ENCODE assay signal across 1 cellular context in genomic region chr1:92886886-92887419, GRCh38.
TF ChIP-seq lines count a peak whose summit lies in the region.

No MANE protein-coding gene starts in this region.

TF ChIP-seq in HepG2, 621 proteins besides CTCF, POLR2A, EP300 and RAD21 (continued from another document and continues in another):
- TF ChIP-seq ZHX2 (IDR thresholded peaks at IDR 0.05; ENCODE audit: low read depth) (0 out of 2 replicates have a peak, but pooled peaks have one; percentile 22), ZHX2 (CRISPR knock-in tag; IDR thresholded peaks at IDR 0.05; ENCODE audit: borderline replicate concordance) (no peak), MEIS1 (CRISPR knock-in tag; IDR thresholded peaks at IDR 0.05; ENCODE audit: borderline replicate concordance) (0 out of 2 replicates have a peak, but pooled peaks have one; percentile 37), ZNF572 (CRISPR knock-in tag; IDR thresholded peaks at IDR 0.05) (no peak), YY1 (IDR thresholded peaks at IDR 0.05; ENCODE audit: insufficient read depth, insufficient replicate concordance, low read depth, low read length) (no peak), ZBTB33 (CRISPR knock-in tag; IDR thresholded peaks at IDR 0.05) (no peak), HOXA3 (CRISPR knock-in tag; IDR thresholded peaks at IDR 0.05) (peak; percentile 58; the same call in 1 of the 2 replicates), NFAT5 (CRISPR knock-in tag; IDR thresholded peaks at IDR 0.05) (no peak), SAP130 (CRISPR knock-in tag; IDR thresholded peaks at IDR 0.05; ENCODE audit: low read depth) (peak; percentile 70), ZNF747 (CRISPR knock-in tag; IDR thresholded peaks at IDR 0.05; ENCODE audit: borderline replicate concordance) (0 out of 2 replicates have a peak, but pooled peaks have one; percentile 48), KLF16 (CRISPR knock-in tag; IDR thresholded peaks at IDR 0.05) (peak in 1 of 2 experiments; percentile 32; a peak in 1 of 4 replicates), ZNF264 (CRISPR knock-in tag; IDR thresholded peaks at IDR 0.05) (peak; percentile 64; the same call in 1 of the 2 replicates), KDM2A (CRISPR knock-in tag; IDR thresholded peaks at IDR 0.05; ENCODE audit: borderline replicate concordance, low read depth) (no peak), PRDM4 (CRISPR knock-in tag; IDR thresholded peaks at IDR 0.05; ENCODE audit: borderline replicate concordance) (no peak), HNF1A (IDR thresholded peaks at IDR 0.05; ENCODE audit: low read depth) (no peak), HNF1A (CRISPR knock-in tag; IDR thresholded peaks at IDR 0.05; ENCODE audit: borderline replicate concordance) (0 out of 2 replicates have a peak, but pooled peaks have one; percentile 49), ZNF34 (CRISPR knock-in tag; IDR thresholded peaks at IDR 0.05; ENCODE audit: borderline replicate concordance) (no peak), ATRX (CRISPR knock-in tag; IDR thresholded peaks at IDR 0.05; ENCODE audit: borderline replicate concordance) (no peak), NR3C1 (CRISPR knock-in tag; IDR thresholded peaks at IDR 0.05) (no peak), SIX4 (CRISPR knock-in tag; IDR thresholded peaks at IDR 0.05) (no peak), CREBL2 (CRISPR knock-in tag; IDR thresholded peaks at IDR 0.05; ENCODE audit: borderline replicate concordance) (no peak), NR2F6 (IDR thresholded peaks at IDR 0.05) (peak; percentile 89), NR2F6 (CRISPR knock-in tag; IDR thresholded peaks at IDR 0.05) (peak; percentile 79), JDP2 (CRISPR knock-in tag; IDR thresholded peaks at IDR 0.05; ENCODE audit: borderline replicate concordance) (no peak), ZSCAN30 (CRISPR knock-in tag; IDR thresholded peaks at IDR 0.05) (no peak), SMAD9 (CRISPR knock-in tag; IDR thresholded peaks at IDR 0.05) (no peak), NR2F1 (CRISPR knock-in tag; IDR thresholded peaks at IDR 0.05) (peak in 1 of 2 experiments; percentile 65; a peak in 2 of 4 replicates), MZF1 (CRISPR knock-in tag; IDR thresholded peaks at IDR 0.05; ENCODE audit: borderline replicate concordance) (no peak), IKZF1 (IDR thresholded peaks at IDR 0.05) (no peak), ZNF839 (CRISPR knock-in tag; IDR thresholded peaks at IDR 0.05; ENCODE audit: borderline replicate concordance) (no peak), REL (CRISPR knock-in tag; conservative IDR thresholded peaks at IDR 0.05) (no peak), TBX2 (CRISPR knock-in tag; IDR thresholded peaks at IDR 0.05; ENCODE audit: borderline replicate concordance) (peak; percentile 96), NFKB2 (CRISPR knock-in tag; IDR thresholded peaks at IDR 0.05; ENCODE audit: borderline replicate concordance) (no peak), ZMAT5 (CRISPR knock-in tag; IDR thresholded peaks at IDR 0.05; ENCODE audit: borderline replicate concordance, low read depth) (no peak), YEATS2 (CRISPR knock-in tag; IDR thresholded peaks at IDR 0.05; ENCODE audit: borderline replicate concordance) (no peak), HDAC2 (CRISPR knock-in tag; IDR thresholded peaks at IDR 0.05) (peak; percentile 80), MIER2 (CRISPR knock-in tag; IDR thresholded peaks at IDR 0.05) (no peak), RARG (CRISPR knock-in tag; IDR thresholded peaks at IDR 0.05; ENCODE audit: low read depth) (no peak), YEATS4 (CRISPR knock-in tag; IDR thresholded peaks at IDR 0.05; ENCODE audit: borderline replicate concordance) (0 out of 2 replicates have a peak, but pooled peaks have one; percentile 26), FLYWCH1 (CRISPR knock-in tag; IDR thresholded peaks at IDR 0.05) (no peak), ATF5 (CRISPR knock-in tag; IDR thresholded peaks at IDR 0.05; ENCODE audit: low read depth) (no peak), TMF1 (CRISPR knock-in tag; IDR thresholded peaks at IDR 0.05; ENCODE audit: low read depth) (no peak)
